In genomic region chr9:30967484-30967883, GRCh38 we compare ENCODE assay signal across 10 cellular contexts.
A peak's percentile ranks its signal among the peaks of the same experiment; 100 is the strongest.
DNase-seq lines count a peak whose midpoint lies in the region; ATAC-seq and TF ChIP-seq lines count a peak whose summit lies in the region.
"Had no signal": no experiment of that assay in that cellular context is flagged by ENCODE, and none has a peak within 500 bp of the region (broad histone marks: within the 10 kb centered on the region; RNA-seq: fewer than 3 reads in every experiment).

No MANE protein-coding gene starts in this region.

- TF ChIP-seq CTCF in RWPE2 (IDR thresholded peaks at IDR 0.05; ENCODE audit: poor library complexity, severe bottlenecking) = peak; percentile 31
- peak; percentile 24 for TF ChIP-seq CTCF in smooth muscle cell (IDR thresholded peaks at IDR 0.05; ENCODE audit: borderline replicate concordance, insufficient read depth, poor library complexity, severe bottlenecking)
- TF ChIP-seq CTCF in stomach (IDR thresholded peaks at IDR 0.05) = no peak
- no peak for TF ChIP-seq CTCF in ascending aorta (IDR thresholded peaks at IDR 0.05)

- H3K9me3 ChIP-seq in RWPE2 (ENCODE audit: severe bottlenecking) = no peaks in the 10 kb centered on the region
- H3K9me3 ChIP-seq in smooth muscle cell (replicated peaks; ENCODE audit: low read depth) = no peaks in the 10 kb centered on the region
- H3K9me3 ChIP-seq in stomach = no peaks in the 10 kb centered on the region
- no peaks in the 10 kb centered on the region for H3K9me3 ChIP-seq in ascending aorta

- DNase-seq in NCI-H1092 treated with DMSO at 0.1 percent for 48 hours (lab: John Stamatoyannopoulos, UW) = peak; percentile 34
- DNase-seq in NCI-H1092 (lab: John Stamatoyannopoulos, UW) = no peak
- no peak for DNase-seq in RWPE2 (ENCODE audit: low spot score)
- peak; percentile 31 for DNase-seq in globus pallidus (ENCODE audit: low spot score)
- no peak for DNase-seq in smooth muscle cell (lab: John Stamatoyannopoulos, UW; ENCODE audit: unreplicated experiment)
- no peak for DNase-seq in stomach
- DNase-seq in ascending aorta (ENCODE audit: low spot score in 2 of 2) = no peak
- no peak for DNase-seq in DMS153 treated with DMSO at 0.1 percent for 48 hours (lab: John Stamatoyannopoulos, UW; ENCODE audit: unreplicated experiment)
- DNase-seq: activated naive CD8-positive, alpha-beta T cell treated with anti-CD3 and anti-CD28 coated beads, Interleukin-2, amount 50 U/mL, for 24 hours; NCI-H774 had no signal

- H3K27me3 ChIP-seq in RWPE2 (ENCODE audit: insufficient read depth, poor library complexity, severe bottlenecking) = no peaks in the 10 kb centered on the region
- H3K27me3 ChIP-seq in smooth muscle cell (ENCODE audit: low read depth) = no peaks in the 10 kb centered on the region
- no peaks in the 10 kb centered on the region for H3K27me3 ChIP-seq in stomach
- no peaks in the 10 kb centered on the region for H3K27me3 ChIP-seq in ascending aorta

- no peaks in the 10 kb centered on the region for H3F3A ChIP-seq in smooth muscle cell (ENCODE audit: low read depth)

- H3K79me2 ChIP-seq in smooth muscle cell (ENCODE audit: low read depth) = no peaks in the 10 kb centered on the region

- no peaks in the 10 kb centered on the region for H3K36me3 ChIP-seq in RWPE2 (ENCODE audit: low read depth)
- no peaks in the 10 kb centered on the region for H3K36me3 ChIP-seq in smooth muscle cell (ENCODE audit: low read depth)
- H3K36me3 ChIP-seq in stomach = no peaks in the 10 kb centered on the region
- H3K36me3 ChIP-seq in ascending aorta = no peaks in the 10 kb centered on the region

- H3K4me3 ChIP-seq in RWPE2 (ENCODE audit: severe bottlenecking) (no peak overlapping the region), smooth muscle cell (no peak overlapping the region), stomach (no peak overlapping the region), ascending aorta (no peak overlapping the region)

- WGBS in smooth muscle cell (ENCODE audit: low lambda C conversion rate) = 79% methylated on average over 2 of the region's 2 CpGs
- WGBS in stomach, 5 donors = 14 to 59% (median 55%) methylated on average over 2 of the region's 2 CpGs

- H3K27ac ChIP-seq in RWPE2 (ENCODE audit: poor library complexity, severe bottlenecking) (no peak overlapping the region), smooth muscle cell (ENCODE audit: low read depth) (no peak overlapping the region), stomach (no peak overlapping the region), ascending aorta (no peak overlapping the region)

- no peaks in the 10 kb centered on the region for H4K20me1 ChIP-seq in smooth muscle cell (ENCODE audit: low read depth)

- H3K9ac ChIP-seq in smooth muscle cell (ENCODE audit: low read depth) = no peak overlapping the region

- no peak for TF ChIP-seq EP300 in stomach (IDR thresholded peaks at IDR 0.05)

- H3K4me1 ChIP-seq in RWPE2 (ENCODE audit: insufficient read depth, poor library complexity, severe bottlenecking) = no peaks in the 10 kb centered on the region
- H3K4me1 ChIP-seq in smooth muscle cell (ENCODE audit: low read depth) = no peaks in the 10 kb centered on the region
- H3K4me1 ChIP-seq in stomach = no peaks in the 10 kb centered on the region
- H3K4me1 ChIP-seq in ascending aorta = no peaks in the 10 kb centered on the region

- TF ChIP-seq POLR2A in stomach (IDR thresholded peaks at IDR 0.05) = no peak

- ATAC-seq in RWPE2 (ENCODE audit: low read depth) = peak; percentile 51; the same call in 2 of the 3 replicates
- ATAC-seq: activated naive CD8-positive, alpha-beta T cell treated with anti-CD3 and anti-CD28 coated beads, Interleukin-2, amount 50 U/mL, for 24 hours had no signal

- intact Hi-C loops in stomach (cut with DNase I; ENCODE audit: low total_unique reads) (no loop called here), ascending aorta (cut with DNase I) (no loop called here)

- peak overlapping the region; percentile 74 for H2AFZ ChIP-seq in smooth muscle cell (ENCODE audit: low read depth)

- no peak overlapping the region for H3K4me2 ChIP-seq in smooth muscle cell

Comparison
In these comparisons a context has a peak if more than half of its experiments do, and no peak if none do; other contexts are left out.
1. DNase-seq: peak in NCI-H1092 treated with DMSO at 0.1 percent for 48 hours (single experiment) and globus pallidus (single experiment); none in NCI-H1092 (single experiment), RWPE2 (single experiment), smooth muscle cell (single experiment), stomach (single experiment), ascending aorta (0 of 2) and DMS153 treated with DMSO at 0.1 percent for 48 hours (single experiment).
2. CTCF ChIP-seq: peak in RWPE2 (single experiment) and smooth muscle cell (single experiment); none in stomach (0 of 7) and ascending aorta (0 of 3).